Comparison of ENCODE assay signal across 2 cellular contexts in the genomic region with DNA sequence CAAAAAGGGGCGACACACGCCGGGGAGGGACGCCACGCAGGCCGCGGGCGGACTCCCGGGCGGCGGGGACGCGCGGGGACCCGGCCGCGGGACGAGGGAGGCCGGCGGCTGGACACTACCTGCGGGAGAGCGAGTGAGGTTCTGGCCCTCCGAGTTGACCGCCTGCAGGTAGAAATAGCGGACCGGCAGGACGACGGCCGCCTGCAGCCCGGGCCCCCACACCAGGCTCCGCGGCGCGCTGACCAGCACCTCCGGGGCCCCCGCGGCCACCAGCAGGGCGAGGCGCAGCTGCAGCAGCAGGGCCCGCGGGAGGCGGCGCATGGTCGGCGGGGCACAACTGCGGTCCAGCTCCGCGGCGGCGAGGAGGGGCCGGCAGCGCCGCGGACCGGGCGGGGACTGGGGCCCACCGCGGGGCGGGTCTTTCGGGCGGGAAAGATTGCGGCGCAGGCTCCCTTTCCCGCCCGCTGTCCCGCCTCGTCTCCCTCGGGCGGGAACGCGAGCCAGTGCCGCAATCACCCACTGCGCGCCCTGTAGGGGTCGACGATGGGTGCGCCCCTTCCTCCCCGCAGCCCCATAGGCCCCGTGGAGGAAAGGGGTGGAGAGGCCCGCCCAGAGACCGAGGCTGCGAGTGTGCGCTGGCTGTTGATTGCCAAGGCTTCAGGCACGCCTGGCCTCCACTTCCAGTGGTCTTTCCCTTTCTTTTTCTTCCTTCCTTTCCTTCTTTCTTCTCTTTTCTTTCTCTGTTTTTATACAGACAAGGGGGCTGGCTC.
TF ChIP-seq lines count a peak whose summit lies in the region.

Gene POGLUT3, minus strand, starts transcription at position 339 of the 770 bp plus-strand sequence. Its CDS starts 18 bp downstream, at position 321.

TF ChIP-seq in HEK293, 187 proteins besides CTCF, POLR2A, EP300 and RAD21 (continued from another document and continues in another):
- TF ChIP-seq, protein P1, sequence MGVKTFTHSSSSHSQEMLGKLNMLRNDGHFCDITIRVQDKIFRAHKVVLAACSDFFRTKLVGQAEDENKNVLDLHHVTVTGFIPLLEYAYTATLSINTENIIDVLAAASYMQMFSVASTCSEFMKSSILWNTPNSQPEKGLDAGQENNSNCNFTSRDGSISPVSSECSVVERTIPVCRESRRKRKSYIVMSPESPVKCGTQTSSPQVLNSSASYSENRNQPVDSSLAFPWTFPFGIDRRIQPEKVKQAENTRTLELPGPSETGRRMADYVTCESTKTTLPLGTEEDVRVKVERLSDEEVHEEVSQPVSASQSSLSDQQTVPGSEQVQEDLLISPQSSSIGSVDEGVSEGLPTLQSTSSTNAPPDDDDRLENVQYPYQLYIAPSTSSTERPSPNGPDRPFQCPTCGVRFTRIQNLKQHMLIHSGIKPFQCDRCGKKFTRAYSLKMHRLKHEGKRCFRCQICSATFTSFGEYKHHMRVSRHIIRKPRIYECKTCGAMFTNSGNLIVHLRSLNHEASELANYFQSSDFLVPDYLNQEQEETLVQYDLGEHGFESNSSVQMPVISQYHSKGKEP (tag by site-specific recombination; IDR thresholded peaks at IDR 0.05), result peak; percentile 32; the same call in 1 of the 2 replicates
- no peak for TF ChIP-seq ZNF302 (tag by site-specific recombination; IDR thresholded peaks at IDR 0.05; ENCODE audit: low read depth)
- no peak for TF ChIP-seq ZNF544 (tag by site-specific recombination; IDR thresholded peaks at IDR 0.05)
- no peak for TF ChIP-seq ZNF114 (tag by site-specific recombination; IDR thresholded peaks at IDR 0.05)
- peak; percentile 58 for TF ChIP-seq ZNF561 (tag by site-specific recombination; IDR thresholded peaks at IDR 0.05; ENCODE audit: borderline replicate concordance)
- TF ChIP-seq GLIS1 (tag by site-specific recombination; IDR thresholded peaks at IDR 0.05), result peak; percentile 21; the same call in 1 of the 2 replicates
- no peak; the same call in none of the 2 replicates for TF ChIP-seq ZSCAN30 (tag by site-specific recombination; IDR thresholded peaks at IDR 0.05)
- no peak for TF ChIP-seq YY2 (tag by site-specific recombination; IDR thresholded peaks at IDR 0.05)
- TF ChIP-seq, protein P2, sequence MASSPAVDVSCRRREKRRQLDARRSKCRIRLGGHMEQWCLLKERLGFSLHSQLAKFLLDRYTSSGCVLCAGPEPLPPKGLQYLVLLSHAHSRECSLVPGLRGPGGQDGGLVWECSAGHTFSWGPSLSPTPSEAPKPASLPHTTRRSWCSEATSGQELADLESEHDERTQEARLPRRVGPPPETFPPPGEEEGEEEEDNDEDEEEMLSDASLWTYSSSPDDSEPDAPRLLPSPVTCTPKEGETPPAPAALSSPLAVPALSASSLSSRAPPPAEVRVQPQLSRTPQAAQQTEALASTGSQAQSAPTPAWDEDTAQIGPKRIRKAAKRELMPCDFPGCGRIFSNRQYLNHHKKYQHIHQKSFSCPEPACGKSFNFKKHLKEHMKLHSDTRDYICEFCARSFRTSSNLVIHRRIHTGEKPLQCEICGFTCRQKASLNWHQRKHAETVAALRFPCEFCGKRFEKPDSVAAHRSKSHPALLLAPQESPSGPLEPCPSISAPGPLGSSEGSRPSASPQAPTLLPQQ (tag by site-specific recombination; IDR thresholded peaks at IDR 0.05), result peak; percentile 99
- TF ChIP-seq SP3 (tag by site-specific recombination; IDR thresholded peaks at IDR 0.05), result peak; percentile 79
- TF ChIP-seq ZNF366 (tag by site-specific recombination; conservative IDR thresholded peaks at IDR 0.05), result peak; percentile 83
- TF ChIP-seq ZNF677 (tag by site-specific recombination; IDR thresholded peaks at IDR 0.05), result no peak
- TF ChIP-seq ZNF146 (tag by site-specific recombination; IDR thresholded peaks at IDR 0.05), result no peak
- peak; percentile 89 for TF ChIP-seq KLF17 (tag by site-specific recombination; IDR thresholded peaks at IDR 0.05)
- TF ChIP-seq ZNF394 (tag by site-specific recombination; IDR thresholded peaks at IDR 0.05; ENCODE audit: borderline replicate concordance), result peak; percentile 35; the same call in 1 of the 2 replicates
- TF ChIP-seq, protein P3, sequence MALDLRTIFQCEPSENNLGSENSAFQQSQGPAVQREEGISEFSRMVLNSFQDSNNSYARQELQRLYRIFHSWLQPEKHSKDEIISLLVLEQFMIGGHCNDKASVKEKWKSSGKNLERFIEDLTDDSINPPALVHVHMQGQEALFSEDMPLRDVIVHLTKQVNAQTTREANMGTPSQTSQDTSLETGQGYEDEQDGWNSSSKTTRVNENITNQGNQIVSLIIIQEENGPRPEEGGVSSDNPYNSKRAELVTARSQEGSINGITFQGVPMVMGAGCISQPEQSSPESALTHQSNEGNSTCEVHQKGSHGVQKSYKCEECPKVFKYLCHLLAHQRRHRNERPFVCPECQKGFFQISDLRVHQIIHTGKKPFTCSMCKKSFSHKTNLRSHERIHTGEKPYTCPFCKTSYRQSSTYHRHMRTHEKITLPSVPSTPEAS (tag by site-specific recombination; IDR thresholded peaks at IDR 0.05), result no peak
- no peak for TF ChIP-seq ZNF623 (tag by site-specific recombination; IDR thresholded peaks at IDR 0.05)
- TF ChIP-seq SCRT2 (tag by site-specific recombination; IDR thresholded peaks at IDR 0.05), result 0 out of 2 replicates have a peak, but pooled peaks have one; percentile 49
- peak; percentile 67; the same call in 1 of the 2 replicates for TF ChIP-seq ZBTB48 (tag by site-specific recombination; IDR thresholded peaks at IDR 0.05)
- TF ChIP-seq, protein P4, sequence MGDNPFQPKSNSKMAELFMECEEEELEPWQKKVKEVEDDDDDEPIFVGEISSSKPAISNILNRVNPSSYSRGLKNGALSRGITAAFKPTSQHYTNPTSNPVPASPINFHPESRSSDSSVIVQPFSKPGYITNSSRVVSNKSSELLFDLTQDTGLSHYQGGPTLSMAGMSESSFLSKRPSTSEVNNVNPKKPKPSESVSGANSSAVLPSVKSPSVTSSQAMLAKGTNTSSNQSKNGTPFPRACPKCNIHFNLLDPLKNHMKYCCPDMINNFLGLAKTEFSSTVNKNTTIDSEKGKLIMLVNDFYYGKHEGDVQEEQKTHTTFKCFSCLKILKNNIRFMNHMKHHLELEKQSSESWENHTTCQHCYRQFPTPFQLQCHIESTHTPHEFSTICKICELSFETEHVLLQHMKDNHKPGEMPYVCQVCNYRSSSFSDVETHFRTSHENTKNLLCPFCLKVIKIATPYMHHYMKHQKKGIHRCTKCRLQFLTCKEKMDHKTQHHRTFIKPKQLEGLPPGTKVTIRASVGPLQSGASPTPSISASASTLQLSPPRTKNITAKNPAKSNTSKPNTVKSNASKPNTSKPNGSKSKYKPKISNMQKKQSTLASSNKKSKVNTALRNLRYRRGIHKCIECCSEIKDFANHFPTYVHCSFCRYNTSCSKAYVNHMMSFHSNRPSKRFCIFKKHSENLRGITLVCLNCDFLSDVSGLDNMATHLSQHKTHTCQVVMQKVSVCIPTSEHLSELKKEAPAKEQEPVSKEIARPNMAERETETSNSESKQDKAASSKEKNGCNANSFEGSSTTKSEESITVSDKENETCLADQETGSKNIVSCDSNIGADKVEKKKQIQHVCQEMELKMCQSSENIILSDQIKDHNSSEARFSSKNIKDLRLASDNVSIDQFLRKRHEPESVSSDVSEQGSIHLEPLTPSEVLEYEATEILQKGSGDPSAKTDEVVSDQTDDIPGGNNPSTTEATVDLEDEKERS (tag by site-specific recombination; IDR thresholded peaks at IDR 0.05), result 0 out of 2 replicates have a peak, but pooled peaks have one; percentile 61

TF ChIP-seq in K562, 482 proteins besides CTCF, POLR2A, EP300 and RAD21 (continued from another document and continues in another):
- TF ChIP-seq, protein P5, sequence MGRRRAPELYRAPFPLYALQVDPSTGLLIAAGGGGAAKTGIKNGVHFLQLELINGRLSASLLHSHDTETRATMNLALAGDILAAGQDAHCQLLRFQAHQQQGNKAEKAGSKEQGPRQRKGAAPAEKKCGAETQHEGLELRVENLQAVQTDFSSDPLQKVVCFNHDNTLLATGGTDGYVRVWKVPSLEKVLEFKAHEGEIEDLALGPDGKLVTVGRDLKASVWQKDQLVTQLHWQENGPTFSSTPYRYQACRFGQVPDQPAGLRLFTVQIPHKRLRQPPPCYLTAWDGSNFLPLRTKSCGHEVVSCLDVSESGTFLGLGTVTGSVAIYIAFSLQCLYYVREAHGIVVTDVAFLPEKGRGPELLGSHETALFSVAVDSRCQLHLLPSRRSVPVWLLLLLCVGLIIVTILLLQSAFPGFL (CRISPR knock-in tag; IDR thresholded peaks at IDR 0.05), result no peak
- TF ChIP-seq, protein P6, sequence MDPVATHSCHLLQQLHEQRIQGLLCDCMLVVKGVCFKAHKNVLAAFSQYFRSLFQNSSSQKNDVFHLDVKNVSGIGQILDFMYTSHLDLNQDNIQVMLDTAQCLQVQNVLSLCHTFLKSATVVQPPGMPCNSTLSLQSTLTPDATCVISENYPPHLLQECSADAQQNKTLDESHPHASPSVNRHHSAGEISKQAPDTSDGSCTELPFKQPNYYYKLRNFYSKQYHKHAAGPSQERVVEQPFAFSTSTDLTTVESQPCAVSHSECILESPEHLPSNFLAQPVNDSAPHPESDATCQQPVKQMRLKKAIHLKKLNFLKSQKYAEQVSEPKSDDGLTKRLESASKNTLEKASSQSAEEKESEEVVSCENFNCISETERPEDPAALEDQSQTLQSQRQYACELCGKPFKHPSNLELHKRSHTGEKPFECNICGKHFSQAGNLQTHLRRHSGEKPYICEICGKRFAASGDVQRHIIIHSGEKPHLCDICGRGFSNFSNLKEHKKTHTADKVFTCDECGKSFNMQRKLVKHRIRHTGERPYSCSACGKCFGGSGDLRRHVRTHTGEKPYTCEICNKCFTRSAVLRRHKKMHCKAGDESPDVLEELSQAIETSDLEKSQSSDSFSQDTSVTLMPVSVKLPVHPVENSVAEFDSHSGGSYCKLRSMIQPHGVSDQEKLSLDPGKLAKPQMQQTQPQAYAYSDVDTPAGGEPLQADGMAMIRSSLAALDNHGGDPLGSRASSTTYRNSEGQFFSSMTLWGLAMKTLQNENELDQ (CRISPR knock-in tag; IDR thresholded peaks at IDR 0.05; ENCODE audit: borderline replicate concordance), result peak; percentile 87
- 0 out of 2 replicates have a peak, but pooled peaks have one; percentile 69 for TF ChIP-seq NR2C2 (CRISPR knock-in tag; IDR thresholded peaks at IDR 0.05)
- peak; percentile 44; the same call in 1 of the 2 replicates for TF ChIP-seq NR2C2 (tag; IDR thresholded peaks at IDR 0.05)
- no peak for TF ChIP-seq ATF4 (CRISPR knock-in tag; IDR thresholded peaks at IDR 0.05)
- TF ChIP-seq MLLT1 (IDR thresholded peaks at IDR 0.05), result peak in 1 of 2 experiments; percentile 56; a peak in 1 of 4 replicates
- TF ChIP-seq ZNF764 (CRISPR knock-in tag; IDR thresholded peaks at IDR 0.05; ENCODE audit: low read depth), result no peak
- TF ChIP-seq PATZ1 (CRISPR knock-in tag; IDR thresholded peaks at IDR 0.05; ENCODE audit: borderline replicate concordance), result no peak
- no peak for TF ChIP-seq POLR2AphosphoS2 (IDR thresholded peaks at IDR 0.05; ENCODE audit: low read length)
- no peak for TF ChIP-seq ZNF436 (CRISPR knock-in tag; IDR thresholded peaks at IDR 0.05)
- TF ChIP-seq NR2C1 (IDR thresholded peaks at IDR 0.05), result no peak
- no peak for TF ChIP-seq NR2C1 (tag; IDR thresholded peaks at IDR 0.05)
- no peak for TF ChIP-seq ZNF583 (CRISPR knock-in tag; IDR thresholded peaks at IDR 0.05)
- no peak for TF ChIP-seq E2F8 (IDR thresholded peaks at IDR 0.05; ENCODE audit: low read depth, partially characterized antibody)
- TF ChIP-seq ZNF778 (CRISPR knock-in tag; IDR thresholded peaks at IDR 0.05), result no peak
- TF ChIP-seq PCBP1 (IDR thresholded peaks at IDR 0.05; ENCODE audit: low read depth, low read length, poor library complexity, severe bottlenecking), result peak; percentile 92
- no peak for TF ChIP-seq DDX20 (tag; IDR thresholded peaks at IDR 0.05; ENCODE audit: low read depth)
- no peak for TF ChIP-seq ZNF239 (CRISPR knock-in tag; IDR thresholded peaks at IDR 0.05)
- no peak for TF ChIP-seq ZNF311 (CRISPR knock-in tag; IDR thresholded peaks at IDR 0.05)
